Comparison of ENCODE assay signal across 18 cellular contexts in genomic region chr13:59229401-59229800, GRCh38.
DNase-seq lines count a peak whose midpoint lies in the region.
"Had no signal": no experiment of that assay in that cellular context is flagged by ENCODE, and none has a peak within 500 bp of the region (broad histone marks: within the 10 kb centered on the region; RNA-seq: fewer than 3 reads in every experiment).

No MANE protein-coding gene starts in this region.

- no peak overlapping the region for H3K4me2 ChIP-seq in GM23248 (ENCODE audit: unreplicated experiment)
- H3K4me2 ChIP-seq: BLaER1 treated with 17β-estradiol and CSF1 and Interleukin-3, amounts not matched to agents 10 nM and 100 nM had no signal

- no peak overlapping the region for H2AFZ ChIP-seq in GM23248

- H3K9me2 ChIP-seq in GM23248 (ENCODE audit: insufficient read depth) = no peaks in the 10 kb centered on the region

- in situ Hi-C loops in GM23248 (cut with MboI) = no loop called here

- H3K27me3 ChIP-seq in GM23248 (replicated peaks; ENCODE audit: insufficient read depth) = no peaks in the 10 kb centered on the region
- H3K27me3 ChIP-seq: BE2C; BLaER1 treated with 17β-estradiol and CSF1 and Interleukin-3, amounts not matched to agents 10 nM and 100 nM had no signal

- H4K20me1 ChIP-seq in GM23248 (ENCODE audit: insufficient read depth) = no peaks in the 10 kb centered on the region
- H4K20me1 ChIP-seq: BLaER1 treated with 17β-estradiol and CSF1 and Interleukin-3, amounts not matched to agents 10 nM and 100 nM had no signal

- DNase-seq in DMS53 (lab: John Stamatoyannopoulos, UW) (peak; percentile 14), DMS53 treated with DMSO at 0.1 percent for 48 hours (lab: John Stamatoyannopoulos, UW; ENCODE audit: unreplicated experiment) (no peak), NCI-H345 treated with DMSO at 0.1 percent for 48 hours (lab: John Stamatoyannopoulos, UW; ENCODE audit: unreplicated experiment) (peak; percentile 30), SK-N-MC (ENCODE audit: low read depth, low spot score) (no peak), GM23248 (no peak)
- no peak for DNase-seq in activated effector memory CD4-positive, alpha-beta T cell treated with anti-CD3 and anti-CD28 coated beads, Interleukin-2, amount 50 U/mL, for 16 hours
- no peak for DNase-seq in stimulated activated naive CD4-positive, alpha-beta T cell (lab: John Stamatoyannopoulos, UW)
- DNase-seq: ACHN; AML-193; BE2C; CD4-positive, alpha-beta T cell; CD8-positive, alpha-beta memory T cell; DMS 273 treated with DMSO at 0.1 percent for 48 hours; DND-41; H7; HCEC 1CT had no signal

- H3K4me3 ChIP-seq in SK-N-MC (peak overlapping the region; percentile 42), GM23248 (no peak overlapping the region)
- H3K4me3 ChIP-seq: BLaER1 treated with 17β-estradiol and CSF1 and Interleukin-3, amounts not matched to agents 10 nM and 100 nM had no signal

- no peaks in the 10 kb centered on the region for H3F3A ChIP-seq in GM23248 (ENCODE audit: insufficient read depth)

- WGBS in GM23248 (ENCODE audit: low coverage in 1 of 2, low lambda C conversion rate in 2 of 2, missing lambda C conversion rate in 2 of 2), 2 experiments = 9 to 13% methylated on average over 3 of the region's 3 CpGs

- H3K36me3 ChIP-seq in SK-N-MC (ENCODE audit: insufficient read depth, low read length) = no peaks in the 10 kb centered on the region
- no peaks in the 10 kb centered on the region for H3K36me3 ChIP-seq in GM23248 (ENCODE audit: low read depth)
- H3K36me3 ChIP-seq: BE2C; BLaER1 treated with 17β-estradiol and CSF1 and Interleukin-3, amounts not matched to agents 10 nM and 100 nM had no signal

- H3K9ac ChIP-seq in SK-N-MC (ENCODE audit: insufficient read length) (no peak overlapping the region), GM23248 (no peak overlapping the region)
- H3K9ac ChIP-seq: BLaER1 treated with 17β-estradiol and CSF1 and Interleukin-3, amounts not matched to agents 10 nM and 100 nM had no signal

- H3K79me2 ChIP-seq in GM23248 (ENCODE audit: insufficient read depth) = no peaks in the 10 kb centered on the region

- H3K9me3 ChIP-seq in SK-N-MC (ENCODE audit: low read depth, low read length) (no peaks in the 10 kb centered on the region), GM23248 (ENCODE audit: low read depth) (no peaks in the 10 kb centered on the region)
- H3K9me3 ChIP-seq: BE2C; BLaER1 treated with 17β-estradiol and CSF1 and Interleukin-3, amounts not matched to agents 10 nM and 100 nM had no signal

- no peaks in the 10 kb centered on the region for H3K4me1 ChIP-seq in GM23248 (ENCODE audit: insufficient read depth)
- H3K4me1 ChIP-seq: BLaER1 treated with 17β-estradiol and CSF1 and Interleukin-3, amounts not matched to agents 10 nM and 100 nM had no signal

- peak overlapping the region; percentile 59; the same call in 1 of the 2 replicates for H3K27ac ChIP-seq in SK-N-MC
- H3K27ac ChIP-seq in GM23248 = no peak overlapping the region
- H3K27ac ChIP-seq: 22Rv1; BLaER1 treated with 17β-estradiol and CSF1 and Interleukin-3, amounts not matched to agents 10 nM and 100 nM had no signal

Comparison
In these comparisons a context has a peak if more than half of its experiments do, and no peak if none do; other contexts are left out.
1. DNase-seq: peak in DMS53 (single experiment) and NCI-H345 treated with DMSO at 0.1 percent for 48 hours (single experiment); none in DMS53 treated with DMSO at 0.1 percent for 48 hours (single experiment), SK-N-MC (single experiment), activated effector memory CD4-positive, alpha-beta T cell treated with anti-CD3 and anti-CD28 coated beads, Interleukin-2, amount 50 U/mL, for 16 hours (single experiment), GM23248 (single experiment) and stimulated activated naive CD4-positive, alpha-beta T cell (0 of 6).